ENCODE assay signal across 16 cellular contexts in genomic region chr11:112213753-112214152, GRCh38. TPM values are rescaled to one million over a fixed set of nuclear protein-coding genes. Genes with fewer than 3 reads are reported as not detected.
"Had no signal": no experiment of that assay in that cellular context is flagged by ENCODE, and none has a peak within 500 bp of the region (broad histone marks: within the 10 kb centered on the region; RNA-seq: fewer than 3 reads in every experiment).

No MANE protein-coding gene starts in this region.

- H3K4me3 ChIP-seq: gastroesophageal sphincter, heart right ventricle, mucosa of descending colon, pancreas, thyroid gland had no signal

- H3K4me1 ChIP-seq: gastroesophageal sphincter, pancreas, thyroid gland had no signal

- H3K9me3 ChIP-seq: gastroesophageal sphincter, heart right ventricle, mucosa of descending colon, pancreas, thyroid gland had no signal

- ATAC-seq: activated CD8-positive, alpha-beta T cell treated with anti-CD3 and anti-CD28 coated beads for 36 hours; activated naive CD4-positive, alpha-beta T cell treated with anti-CD3 and anti-CD28 coated beads, Interleukin-2, amount 50 U/mL, for 72 hours; gastroesophageal sphincter; heart right ventricle; left colon; mucosa of descending colon; naive thymus-derived CD4-positive, alpha-beta T cell; pancreas; stimulated activated memory B cell treated with anti-CD40 and anti-IgM and Interleukin-4, amounts not matched to agents 10 μg/mL and 1 μg/mL and 100 μg/mL, for 72 hours; T-helper 17 cell had no signal

- H3K27me3 ChIP-seq: gastroesophageal sphincter, heart right ventricle, pancreas, thyroid gland had no signal

- H3K36me3 ChIP-seq: pancreas, thyroid gland had no signal

- DNase-seq: activated CD4-positive, alpha-beta T cell treated with anti-CD3 and anti-CD28 coated beads for 48 hours; activated CD8-positive, alpha-beta memory T cell treated with anti-CD3 and anti-CD28 coated beads, Interleukin-2, amount 50 U/mL, for 4 hours; activated CD8-positive, alpha-beta T cell treated with anti-CD3 and anti-CD28 coated beads for 36 hours; activated gamma-delta T cell; activated T-cell treated with anti-CD3 and anti-CD28 coated beads, Interleukin-2, amount 50 U/mL, for 48 hours; amygdala; heart right ventricle; left colon; mucosa of descending colon; naive thymus-derived CD4-positive, alpha-beta T cell; pancreas; T-helper 17 cell; thyroid gland had no signal

- H3K27ac ChIP-seq: gastroesophageal sphincter, heart right ventricle, pancreas, thyroid gland had no signal

- FAIRE-seq: pancreas had no signal

RNA-seq across cellular contexts. Expression of gene TEX12, which starts 46.6 kb away (rescaled TPM):
- total RNA-seq: activated CD8-positive, alpha-beta T cell treated with anti-CD3 and anti-CD28 coated beads for 36 hours; gastroesophageal sphincter; pancreas had no signal
- polyA plus RNA-seq: naive thymus-derived CD4-positive, alpha-beta T cell had no signal

RNA-seq across cellular contexts. Expression of gene PLET1, which starts 46.9 kb away (rescaled TPM):
- total RNA-seq: activated CD8-positive, alpha-beta T cell treated with anti-CD3 and anti-CD28 coated beads for 36 hours; activated naive CD4-positive, alpha-beta T cell treated with anti-CD3 and anti-CD28 coated beads, Interleukin-2, amount 50 U/mL, for 72 hours; gastroesophageal sphincter; heart right ventricle; left colon; mucosa of descending colon; naive thymus-derived CD4-positive, alpha-beta T cell; pancreas; T-helper 17 cell; thyroid gland had no signal
- polyA plus RNA-seq: heart right ventricle; naive thymus-derived CD4-positive, alpha-beta T cell; pancreas had no signal

RNA-seq across cellular contexts. Expression of gene IL18, which starts 49.9 kb away (rescaled TPM):
- total RNA-seq: activated CD8-positive, alpha-beta T cell treated with anti-CD3 and anti-CD28 coated beads for 36 hours; activated naive CD4-positive, alpha-beta T cell treated with anti-CD3 and anti-CD28 coated beads, Interleukin-2, amount 50 U/mL, for 72 hours had no signal
- polyA plus RNA-seq: naive thymus-derived CD4-positive, alpha-beta T cell had no signal
